25 cellular contexts compared by ENCODE assay signal in the genomic region with DNA sequence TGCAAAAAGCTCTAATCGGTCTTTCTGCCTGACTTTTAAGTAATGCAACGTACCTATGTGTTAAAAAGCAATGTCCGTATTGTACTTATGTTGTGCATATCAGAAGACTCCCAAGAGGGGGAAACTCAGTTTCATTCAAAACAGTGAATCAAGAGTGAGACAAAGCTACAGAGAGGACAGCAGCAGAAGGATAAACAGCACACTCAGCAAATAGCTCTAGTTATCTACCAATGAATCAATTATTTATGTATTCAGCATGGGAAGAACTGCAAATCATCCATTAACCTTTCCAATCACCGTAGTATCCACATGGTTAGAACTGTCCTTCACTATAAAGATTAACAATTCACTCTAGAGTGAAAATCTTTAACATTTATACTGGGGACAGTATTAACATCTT. TPM values are rescaled to one million over a fixed set of nuclear protein-coding genes. Genes with fewer than 3 reads are reported as not detected.
"Had no signal": no experiment of that assay in that cellular context is flagged by ENCODE, and none has a peak within 500 bp of the region (broad histone marks: within the 10 kb centered on the region; RNA-seq: fewer than 3 reads in every experiment).

No MANE protein-coding gene starts in this region.

- DNase-seq: KBM-7; NCI-H1048; NCI-H1105; NCI-H1417; NCI-H1436 treated with DMSO at 0.1 percent for 48 hours; NCI-H1694; NCI-H187 treated with DMSO at 0.1 percent for 48 hours; NCI-H2081 treated with DMSO at 0.1 percent for 48 hours; NCI-H2171; NCI-H446; NCI-H510A; NCI-H524 treated with DMSO at 0.1 percent for 48 hours; NCI-H774; NK-92 treated with Interleukin-12 subunit alpha and Interleukin-12 subunit beta, amount 100 ng/mL, for 24 hours; SHP77; SK-N-SH; SW 1271; T-cell had no signal

- H3K9ac ChIP-seq: SK-N-SH had no signal

- H3K27ac ChIP-seq: RWPE1 had no signal

- H3K9me3 ChIP-seq: SK-N-SH had no signal

- H3K4me2 ChIP-seq: SK-N-SH had no signal

- ATAC-seq: Panc1, T-cell had no signal

RNA-seq across cellular contexts. Expression of a gene that starts 36.7 kb away (rescaled TPM):
- total RNA-seq: HT-29, OCI-LY7, PC-3, SK-MEL-5, T-cell had no signal
- polyA plus RNA-seq: IgD-negative memory B cell had no signal

RNA-seq across cellular contexts. Expression of a gene that starts 46.6 kb away (rescaled TPM):
- total RNA-seq: HT-29, OCI-LY7, T-cell had no signal
- polyA plus RNA-seq: IgD-negative memory B cell had no signal
